13 cellular contexts compared by ENCODE assay signal in genomic region chr15:78266229-78266628, GRCh38. TPM values are rescaled to one million over a fixed set of nuclear protein-coding genes. Genes with fewer than 3 reads are reported as not detected.
A peak's percentile ranks its signal among the peaks of the same experiment; 100 is the strongest.
DNase-seq lines count a peak whose midpoint lies in the region; ATAC-seq and TF ChIP-seq lines count a peak whose summit lies in the region.
"Had no signal": no experiment of that assay in that cellular context is flagged by ENCODE, and none has a peak within 500 bp of the region (broad histone marks: within the 10 kb centered on the region; RNA-seq: fewer than 3 reads in every experiment).

No MANE protein-coding gene starts in this region.

- H3K36me3 Mint-ChIP-seq in activated naive CD4-positive, alpha-beta T cell treated with anti-CD3 and anti-CD28 coated beads for 36 hours (ENCODE audit: low read depth) = peaks cover 6% of the 10 kb centered on the region
- peaks cover 11% of the 10 kb centered on the region for H3K36me3 Mint-ChIP-seq in activated T-helper 1 cell treated with anti-CD3 and anti-CD28 coated beads, Interleukin-12 subunit alpha, Interleukin-12 subunit beta, Interleukin-2, Interleukin-4 antibody, amounts not matched to agents 30 ng/mL and 10 ng/mL and 1 ng/mL, durations not matched to agents 14 hours and 24 hours and 36 hours (ENCODE audit: low read depth)

- H3K4me3 ChIP-seq in gastroesophageal sphincter (peak overlapping the region in 1 of 2 donors; percentile 75), stomach smooth muscle (ENCODE audit: low read length in 2 of 2) (peak overlapping the region; percentile 9 to 80)
- H3K4me3 ChIP-seq: HAP-1 had no signal

- DNase-seq in activated naive CD4-positive, alpha-beta T cell treated with anti-CD3 and anti-CD28 coated beads for 36 hours = no peak
- no peak for DNase-seq in activated naive CD4-positive, alpha-beta T cell treated with Interleukin-2 at 50 U/mL for 16 hours
- DNase-seq in activated T-helper 1 cell treated with anti-CD3 and anti-CD28 coated beads, Interleukin-12 subunit alpha, Interleukin-12 subunit beta, Interleukin-2, Interleukin-4 antibody, amounts not matched to agents 30 ng/mL and 10 ng/mL and 1 ng/mL, durations not matched to agents 14 hours and 24 hours and 36 hours (ENCODE audit: low spot score) = no peak
- DNase-seq in NAMALWA (ENCODE audit: low spot score) (no peak), GOT3 (lab: John Stamatoyannopoulos, UW) (no peak)
- DNase-seq: AML-193, cerebellar nuclear complex, islet precursor cell, RPMI8226 had no signal

- no peak for TF ChIP-seq CTCF in gastroesophageal sphincter (IDR thresholded peaks at IDR 0.05)

- H3K4me1 ChIP-seq in gastroesophageal sphincter (peaks cover 2 to 48% (median 11%) of the 10 kb centered on the region in 3 donors), stomach smooth muscle (ENCODE audit: control insufficient read depth, insufficient read depth, low read length) (peaks cover 39% of the 10 kb centered on the region)
- H3K4me1 ChIP-seq: HAP-1 had no signal

- peaks cover 39% of the 10 kb centered on the region for H3K4me1 Mint-ChIP-seq in activated naive CD4-positive, alpha-beta T cell treated with anti-CD3 and anti-CD28 coated beads for 36 hours (ENCODE audit: low read depth)
- H3K4me1 Mint-ChIP-seq in activated T-helper 1 cell treated with anti-CD3 and anti-CD28 coated beads, Interleukin-12 subunit alpha, Interleukin-12 subunit beta, Interleukin-2, Interleukin-4 antibody, amounts not matched to agents 30 ng/mL and 10 ng/mL and 1 ng/mL, durations not matched to agents 14 hours and 24 hours and 36 hours (ENCODE audit: low read depth) = peaks cover 36% of the 10 kb centered on the region

- peak overlapping the region; percentile 3 to 22 for H3K9ac ChIP-seq in stomach smooth muscle (ENCODE audit: low read length in 2 of 2)

- H3K36me3 ChIP-seq in gastroesophageal sphincter (peaks cover 0 to 8% of the 10 kb centered on the region in 2 donors), stomach smooth muscle (ENCODE audit: control insufficient read depth in 2 of 2, insufficient read depth in 2 of 2, low read length in 2 of 2) (no peaks in the 10 kb centered on the region)
- H3K36me3 ChIP-seq: HAP-1 had no signal

- intact Hi-C loops in activated naive CD4-positive, alpha-beta T cell treated with anti-CD3 and anti-CD28 coated beads for 36 hours (cut with micrococcal nuclease) = loop anchor here (1.0 kb wide), 1 partner anchor 33 kb away; the partner anchor contains the start of gene SKIC8
- intact Hi-C loops in activated T-helper 1 cell treated with anti-CD3 and anti-CD28 coated beads, Interleukin-12 subunit alpha, Interleukin-12 subunit beta, Interleukin-2, Interleukin-4 antibody, amounts not matched to agents 30 ng/mL and 10 ng/mL and 1 ng/mL, durations not matched to agents 14 hours and 24 hours and 36 hours (cut with micrococcal nuclease) = loop anchor here (1.0 kb wide), 1 partner anchor 33 kb away; the partner anchor contains the start of gene SKIC8

- peak overlapping the region; percentile 3 for H3K27ac Mint-ChIP-seq in activated naive CD4-positive, alpha-beta T cell treated with anti-CD3 and anti-CD28 coated beads for 36 hours
- no peak overlapping the region for H3K27ac Mint-ChIP-seq in activated T-helper 1 cell treated with anti-CD3 and anti-CD28 coated beads, Interleukin-12 subunit alpha, Interleukin-12 subunit beta, Interleukin-2, Interleukin-4 antibody, amounts not matched to agents 30 ng/mL and 10 ng/mL and 1 ng/mL, durations not matched to agents 14 hours and 24 hours and 36 hours

- H3K27me3 Mint-ChIP-seq in activated naive CD4-positive, alpha-beta T cell treated with anti-CD3 and anti-CD28 coated beads for 36 hours (ENCODE audit: low read depth) = no peaks in the 10 kb centered on the region
- H3K27me3 Mint-ChIP-seq in activated T-helper 1 cell treated with anti-CD3 and anti-CD28 coated beads, Interleukin-12 subunit alpha, Interleukin-12 subunit beta, Interleukin-2, Interleukin-4 antibody, amounts not matched to agents 30 ng/mL and 10 ng/mL and 1 ng/mL, durations not matched to agents 14 hours and 24 hours and 36 hours (ENCODE audit: insufficient read depth) = no peaks in the 10 kb centered on the region

- CTCF ChIA-PET in activated naive CD4-positive, alpha-beta T cell treated with anti-CD3 and anti-CD28 coated beads for 36 hours (lab: Charles Lee) = interaction anchor here (0.6 to 2.7 kb wide), 9 partner anchors 17 to 245 kb away, joined by 3 to 10 read pairs (median 4); partner anchors contain the start of gene SKIC8

- H3K27me3 ChIP-seq in gastroesophageal sphincter (no peaks in the 10 kb centered on the region), stomach smooth muscle (ENCODE audit: control insufficient read depth in 1 of 2, insufficient read depth in 2 of 2, low read length in 2 of 2) (peaks cover 0 to 2% of the 10 kb centered on the region in 2 donors)

- H3K9me3 ChIP-seq in gastroesophageal sphincter = no peaks in the 10 kb centered on the region
- H3K9me3 ChIP-seq in stomach smooth muscle (ENCODE audit: control insufficient read depth in 2 of 2, low read length in 2 of 2) = no peaks in the 10 kb centered on the region
- H3K9me3 ChIP-seq: HAP-1 had no signal

- no peak for TF ChIP-seq POLR2A in gastroesophageal sphincter (IDR thresholded peaks at IDR 0.05)

- H3K9me3 Mint-ChIP-seq in activated naive CD4-positive, alpha-beta T cell treated with anti-CD3 and anti-CD28 coated beads for 36 hours = no peaks in the 10 kb centered on the region
- H3K9me3 Mint-ChIP-seq in activated T-helper 1 cell treated with anti-CD3 and anti-CD28 coated beads, Interleukin-12 subunit alpha, Interleukin-12 subunit beta, Interleukin-2, Interleukin-4 antibody, amounts not matched to agents 30 ng/mL and 10 ng/mL and 1 ng/mL, durations not matched to agents 14 hours and 24 hours and 36 hours = no peaks in the 10 kb centered on the region

- no peak for TF ChIP-seq EP300 in gastroesophageal sphincter (IDR thresholded peaks at IDR 0.05)

- H3K27ac ChIP-seq in gastroesophageal sphincter (peak overlapping the region; percentile 26 to 89 (median 76)), stomach smooth muscle (ENCODE audit: low read length) (peak overlapping the region; percentile 62)

- ATAC-seq in gastroesophageal sphincter (no peak), HG03196 (IDR thresholded peaks at IDR 0.05; ENCODE audit: unreplicated experiment) (no peak)

- peak overlapping the region; percentile 84 for H3K4me3 Mint-ChIP-seq in activated naive CD4-positive, alpha-beta T cell treated with anti-CD3 and anti-CD28 coated beads for 36 hours
- peak overlapping the region; percentile 90 for H3K4me3 Mint-ChIP-seq in activated T-helper 1 cell treated with anti-CD3 and anti-CD28 coated beads, Interleukin-12 subunit alpha, Interleukin-12 subunit beta, Interleukin-2, Interleukin-4 antibody, amounts not matched to agents 30 ng/mL and 10 ng/mL and 1 ng/mL, durations not matched to agents 14 hours and 24 hours and 36 hours

RNA-seq across cellular contexts. Expression of gene DNAJA4, which starts 1.9 kb away (rescaled TPM):
- 10 to 100 TPM; 40.1 to 41.6 TPM for total RNA-seq in activated naive CD4-positive, alpha-beta T cell treated with anti-CD3 and anti-CD28 coated beads for 36 hours
- total RNA-seq in activated T-helper 1 cell treated with anti-CD3 and anti-CD28 coated beads, Interleukin-12 subunit alpha, Interleukin-12 subunit beta, Interleukin-2, Interleukin-4 antibody, amounts not matched to agents 30 ng/mL and 10 ng/mL and 1 ng/mL, durations not matched to agents 14 hours and 24 hours and 36 hours = 68.4 and 70.8 TPM in 2 replicates
- 10 to 100 TPM in 3 of 4 donors, 1 to 10 TPM in 1; 9.9 to 33.9 (median 24.5) TPM for total RNA-seq in gastroesophageal sphincter

RNA-seq across cellular contexts. Expression of gene ACSBG1, which starts 31.9 kb away (rescaled TPM):
- total RNA-seq in activated naive CD4-positive, alpha-beta T cell treated with anti-CD3 and anti-CD28 coated beads for 36 hours = not detected
- total RNA-seq in activated T-helper 1 cell treated with anti-CD3 and anti-CD28 coated beads, Interleukin-12 subunit alpha, Interleukin-12 subunit beta, Interleukin-2, Interleukin-4 antibody, amounts not matched to agents 30 ng/mL and 10 ng/mL and 1 ng/mL, durations not matched to agents 14 hours and 24 hours and 36 hours = 0.15 and 0.52 TPM in 2 replicates
- 1 to 10 TPM in 3 of 4 donors, under 1 TPM in 1; 0.67 to 6.4 (median 1.9) TPM for total RNA-seq in gastroesophageal sphincter

RNA-seq across cellular contexts. Expression of gene SKIC8, which starts 33.2 kb away (rescaled TPM):
- total RNA-seq in activated naive CD4-positive, alpha-beta T cell treated with anti-CD3 and anti-CD28 coated beads for 36 hours = 10 to 100 TPM; 44.2 to 46.9 TPM
- 54.3 and 57.3 TPM in 2 replicates for total RNA-seq in activated T-helper 1 cell treated with anti-CD3 and anti-CD28 coated beads, Interleukin-12 subunit alpha, Interleukin-12 subunit beta, Interleukin-2, Interleukin-4 antibody, amounts not matched to agents 30 ng/mL and 10 ng/mL and 1 ng/mL, durations not matched to agents 14 hours and 24 hours and 36 hours
- 10 to 100 TPM; 31.1 to 59.0 (median 44.4) TPM for total RNA-seq in gastroesophageal sphincter
